Comparison of ENCODE assay signal across 16 cellular contexts in the genomic region with DNA sequence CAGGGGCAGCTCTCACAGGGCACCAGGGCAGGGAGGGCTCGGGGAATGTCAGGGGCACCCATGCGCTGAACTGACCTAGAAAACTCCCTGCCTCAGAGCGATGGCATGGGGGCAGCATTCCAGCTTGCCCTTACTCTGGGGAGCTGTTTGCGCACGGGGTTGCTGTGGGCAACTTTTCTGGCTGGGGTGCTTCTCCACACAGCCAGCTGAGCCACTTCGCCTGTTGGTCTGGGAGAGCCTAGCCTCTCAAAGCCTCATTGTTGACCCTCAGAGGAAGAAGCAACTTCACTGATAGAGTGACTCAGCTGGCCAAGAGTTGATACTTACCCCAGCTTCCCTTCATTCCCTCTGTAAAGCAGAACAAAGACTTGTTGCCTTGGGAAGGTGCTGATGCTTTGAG. TPM values are rescaled to one million over a fixed set of nuclear protein-coding genes. Genes with fewer than 3 reads are reported as not detected.
A peak's percentile ranks its signal among the peaks of the same experiment; 100 is the strongest.
DNase-seq lines count a peak whose midpoint lies in the region; ATAC-seq, FAIRE-seq and TF ChIP-seq lines count a peak whose summit lies in the region.
"Had no signal": no experiment of that assay in that cellular context is flagged by ENCODE, and none has a peak within 500 bp of the region (broad histone marks: within the 10 kb centered on the region; RNA-seq: fewer than 3 reads in every experiment).

No MANE protein-coding gene starts in this region.

- WGBS in SK-N-SH (ENCODE audit: low lambda C conversion rate), result 88% methylated on average over 3 of the region's 6 CpGs

- no peaks in the 10 kb centered on the region for H3K9me3 ChIP-seq in SK-N-SH
- H3K9me3 ChIP-seq in SJSA1 (replicated peaks), result no peaks in the 10 kb centered on the region

- no peak for DNase-seq in SK-N-SH
- peak; percentile 73 to 77 for DNase-seq in SJSA1 (ENCODE audit: low read depth in 1 of 2, low spot score in 2 of 2)
- peak; percentile 40 for DNase-seq in fibroblast of pulmonary artery (ENCODE audit: low read depth)
- DNase-seq in urothelium cell line (ENCODE audit: low spot score), result no peak
- no peak for DNase-seq in DMS153 (lab: John Stamatoyannopoulos, UW)
- DNase-seq in erythroblast (lab: John Stamatoyannopoulos, UW), result no peak
- DNase-seq: activated CD4-positive, alpha-beta T cell treated with anti-CD3 and anti-CD28 coated beads for 48 hours; activated naive CD4-positive, alpha-beta T cell treated with anti-CD3 and anti-CD28 coated beads, Interleukin-2, amount 50 U/mL, for 16 hours; natural killer cell; NCI-H2029; RPMI8226 had no signal

- POLR2A ChIA-PET in SK-N-SH (lab: Yijun Ruan, JAX), result no interaction called here

- no peak for TF ChIP-seq POLR2A in erythroblast (IDR thresholded peaks at IDR 0.05; ENCODE audit: low read length)

- CTCF ChIA-PET in SK-N-SH (lab: Yijun Ruan, JAX), result interaction anchor here (1.5 to 2.6 kb wide), 2 partner anchors 19 to 28 kb away, joined by 6 to 15 read pairs; no protein-coding TSS in a partner anchor

- no peak overlapping the region for H3K4me3 ChIP-seq in SK-N-SH (ENCODE audit: low read depth in 2 of 2, low read length in 1 of 2)
- no peak overlapping the region for H3K4me3 ChIP-seq in SJSA1
- H3K4me3 ChIP-seq in fibroblast of pulmonary artery (replicated peaks; ENCODE audit: low read depth, low read length), result no peak overlapping the region

- peak overlapping the region; percentile 46; the same call in 1 of the 2 replicates for H3K4me2 ChIP-seq in SK-N-SH

- no peaks in the 10 kb centered on the region for H3K27me3 ChIP-seq in SK-N-SH (ENCODE audit: insufficient read depth)
- no peaks in the 10 kb centered on the region for H3K27me3 ChIP-seq in SJSA1 (replicated peaks)

- no peaks in the 10 kb centered on the region for H3K9me2 ChIP-seq in SK-N-SH

- H3F3A ChIP-seq in SK-N-SH (replicated peaks; ENCODE audit: insufficient read depth), result peaks cover 12% of the 10 kb centered on the region

- TF ChIP-seq CTCF in SK-N-SH (IDR thresholded peaks at IDR 0.05), result no peak
- no peak for TF ChIP-seq CTCF in fibroblast of pulmonary artery (IDR thresholded peaks at IDR 0.05; ENCODE audit: low read length, missing control alignments)

- H3K79me2 ChIP-seq in SK-N-SH (ENCODE audit: insufficient read depth), result no peaks in the 10 kb centered on the region

- peaks cover 5 to 31% of the 10 kb centered on the region in 2 experiments; a peak in 3 of 4 replicates for H3K4me1 ChIP-seq in SK-N-SH (ENCODE audit: control insufficient read depth in 1 of 2, insufficient read depth in 2 of 2, low read depth in 1 of 2, low read length in 1 of 2)
- H3K4me1 ChIP-seq in SJSA1 (replicated peaks), result peaks cover 88% of the 10 kb centered on the region

- no peaks in the 10 kb centered on the region for H4K20me1 ChIP-seq in SK-N-SH (ENCODE audit: insufficient read depth)

- TF ChIP-seq RAD21 in SK-N-SH (IDR thresholded peaks at IDR 0.05; ENCODE audit: low read length), result no peak

- H2AFZ ChIP-seq in SK-N-SH (ENCODE audit: low read depth), result no peak overlapping the region

- H3K9ac ChIP-seq in SK-N-SH, result peak overlapping the region; percentile 30; the same call in 1 of the 2 replicates

- H3K27ac ChIP-seq in SK-N-SH (ENCODE audit: low read depth in 2 of 2, low read length in 1 of 2), result peak overlapping the region; percentile 25 to 87; a peak in 3 of 4 replicates
- peak overlapping the region; percentile 95 for H3K27ac ChIP-seq in SJSA1
- H3K27ac ChIP-seq: 22Rv1, C4-2B had no signal

- TF ChIP-seq EP300 in SK-N-SH (IDR thresholded peaks at IDR 0.05; ENCODE audit: borderline replicate concordance in 1 of 2, low read depth in 1 of 2, low read length in 1 of 2), result no peak

- H3K36me3 ChIP-seq in SK-N-SH (replicated peaks in 1 of 2; ENCODE audit: control insufficient read depth in 1 of 2, insufficient read depth in 2 of 2, low read length in 1 of 2), result no peaks in the 10 kb centered on the region
- H3K36me3 ChIP-seq in SJSA1, result no peaks in the 10 kb centered on the region

- ATAC-seq in SK-N-SH treated with all-trans-retinoic acid at 6 μM for 48 hours (no peak), HG02763 (IDR thresholded peaks at IDR 0.05; ENCODE audit: unreplicated experiment) (no peak)
- ATAC-seq: natural killer cell had no signal

- peak; percentile 75 for FAIRE-seq in urothelium cell line (lab: Jason Lieb, UNC)
- FAIRE-seq: bronchial epithelial cell had no signal

TF ChIP-seq in SK-N-SH, 30 proteins besides CTCF, POLR2A, EP300 and RAD21:
- TF ChIP-seq RCOR1 (IDR thresholded peaks at IDR 0.05; ENCODE audit: low read length) (no peak), FOSL2 (IDR thresholded peaks at IDR 0.05; ENCODE audit: borderline replicate concordance, low read depth) (peak; percentile 6; the same call in 1 of the 2 replicates), TCF12 (IDR thresholded peaks at IDR 0.05) (no peak), TAF1 (IDR thresholded peaks at IDR 0.05; ENCODE audit: borderline replicate concordance, low read depth, low read length) (no peak), RFX5 (IDR thresholded peaks at IDR 0.05; ENCODE audit: low read length) (no peak)

TF ChIP-seq in SK-N-SH treated with all-trans-retinoic acid at 6 μM for 48 hours, 23 proteins besides CTCF, POLR2A, EP300 and RAD21:
- no peak for TF ChIP-seq PPARA (CRISPR knock-in tag; IDR thresholded peaks at IDR 0.05; ENCODE audit: borderline replicate concordance)
- TF ChIP-seq OSR1 (CRISPR knock-in tag; IDR thresholded peaks at IDR 0.05), result no peak
- TF ChIP-seq GLIS3 (CRISPR knock-in tag; IDR thresholded peaks at IDR 0.05), result no peak
- no peak for TF ChIP-seq BACH2 (CRISPR knock-in tag; IDR thresholded peaks at IDR 0.05; ENCODE audit: borderline replicate concordance)
- TF ChIP-seq TOX (CRISPR knock-in tag; IDR thresholded peaks at IDR 0.05; ENCODE audit: borderline replicate concordance), result no peak
- TF ChIP-seq ZC3H10 (CRISPR knock-in tag; IDR thresholded peaks at IDR 0.05), result no peak
- TF ChIP-seq ARNTL (CRISPR knock-in tag; IDR thresholded peaks at IDR 0.05; ENCODE audit: borderline replicate concordance, low read depth), result no peak

RNA-seq across cellular contexts. Expression of gene MRPS22, which starts 42.6 kb away (rescaled TPM):
- 50.6 and 53.0 TPM in 2 replicates for polyA plus RNA-seq in SK-N-SH (2012; rRNA removed)
- polyA plus RNA-seq in SK-N-SH (2012; cell fraction: cytosol; rRNA removed), result 56.5 and 72.9 TPM in 2 replicates
- polyA plus RNA-seq in SK-N-SH (2012; cell fraction: nucleus; rRNA removed), result 51.1 and 55.6 TPM in 2 replicates
- 75.3 and 103 TPM in 2 replicates for total RNA-seq in SJSA1 (2014; rRNA removed; shearing (Covaris generic))

Comparison
In these comparisons a context has a peak if more than half of its experiments do, and no peak if none do; other contexts are left out.
1. DNase-seq: peak in SJSA1 (2 of 2) and fibroblast of pulmonary artery (single experiment); none in SK-N-SH (single experiment), urothelium cell line (single experiment), DMS153 (single experiment) and erythroblast (0 of 2).